Comparison of ENCODE assay signal across 8 cellular contexts in genomic region chr3:12556243-12556722, GRCh38. TPM values are rescaled to one million over a fixed set of nuclear protein-coding genes. Genes with fewer than 3 reads are reported as not detected.
A peak's percentile ranks its signal among the peaks of the same experiment; 100 is the strongest.
DNase-seq lines count a peak whose midpoint lies in the region; ATAC-seq, FAIRE-seq and TF ChIP-seq lines count a peak whose summit lies in the region.

No MANE protein-coding gene starts in this region.

- no peak for TF ChIP-seq CTCF in BE2C (IDR thresholded peaks at IDR 0.05; ENCODE audit: low read depth, low read length)
- no peak for TF ChIP-seq CTCF in bronchial epithelial cell (IDR thresholded peaks at IDR 0.05; ENCODE audit: insufficient read depth, low read length, severe bottlenecking)

- H4K8ac ChIP-seq in mesendoderm (ENCODE audit: low read depth, low read length) = peak overlapping the region; percentile 93

- H3K9ac ChIP-seq in mesendoderm (ENCODE audit: low read length) = peak overlapping the region; percentile 80

- H3K27ac Mint-ChIP-seq in IgD-negative memory B cell = peak overlapping the region; percentile 87 to 94 (median 92)

- H3K23ac ChIP-seq in mesendoderm (ENCODE audit: low read length) = no peak overlapping the region

- H3K4me3 Mint-ChIP-seq in IgD-negative memory B cell = peak overlapping the region; percentile 93 to 95 (median 94)

- H3K4ac ChIP-seq in mesendoderm (ENCODE audit: low read depth, low read length) = no peak overlapping the region

- no peak for DNase-seq in BE2C
- DNase-seq in bronchial epithelial cell (ENCODE audit: low read depth) = no peak
- DNase-seq in mesendoderm = no peak
- DNase-seq in HEK293T (ENCODE audit: extremely low spot score) = no peak
- no peak for DNase-seq in occipital lobe (lab: John Stamatoyannopoulos, UW)
- no peak for DNase-seq in AG08395 (ENCODE audit: low spot score)

- H3K18ac ChIP-seq in mesendoderm (ENCODE audit: low read length) = peak overlapping the region; percentile 61

- no peak overlapping the region for H4K5ac ChIP-seq in mesendoderm (ENCODE audit: low read length)

- H3K4me2 ChIP-seq in mesendoderm (ENCODE audit: low read length) = peak overlapping the region; percentile 82

- H3K4me3 ChIP-seq in BE2C (ENCODE audit: low read depth, low read length) (peak overlapping the region; percentile 68), bronchial epithelial cell (ENCODE audit: low read depth, low read length) (peak overlapping the region; percentile 91), mesendoderm (ENCODE audit: low read length) (peak overlapping the region; percentile 79)

- peak overlapping the region; percentile 87 for H3K56ac ChIP-seq in mesendoderm (ENCODE audit: low read length)

- no peak for ATAC-seq in GM21528 (IDR thresholded peaks at IDR 0.05; ENCODE audit: low FRiP score, unreplicated experiment)

- H3K79me1 ChIP-seq in mesendoderm (ENCODE audit: low read length) = peaks cover 8% of the 10 kb centered on the region

- peaks cover 18% of the 10 kb centered on the region for H3K27me3 Mint-ChIP-seq in IgD-negative memory B cell

- H3K4me1 ChIP-seq in BE2C (no peaks in the 10 kb centered on the region), mesendoderm (ENCODE audit: control insufficient read depth, low read depth, low read length) (peaks cover 2% of the 10 kb centered on the region)

- no CpG with 5 or more reads among the region's 14 CpGs for WGBS in mesendoderm (ENCODE audit: extremely low coverage, insufficient coverage, low lambda C conversion rate)

- H2AK5ac ChIP-seq in mesendoderm (ENCODE audit: low read length) = no peak overlapping the region

- H2BK120ac ChIP-seq in mesendoderm (ENCODE audit: low read depth, low read length) = no peak overlapping the region

- H3K27me3 ChIP-seq in BE2C (no peaks in the 10 kb centered on the region), bronchial epithelial cell (ENCODE audit: control insufficient read depth, insufficient read depth, low read length) (no peaks in the 10 kb centered on the region), mesendoderm (ENCODE audit: insufficient read depth, low read length, poor library complexity) (no peaks in the 10 kb centered on the region)

- H3K36me3 Mint-ChIP-seq in IgD-negative memory B cell = peaks cover 3% of the 10 kb centered on the region

- no peak overlapping the region for H2BK15ac ChIP-seq in mesendoderm (replicated peaks; ENCODE audit: low read depth)

- POLR2A ChIA-PET in HEK293T (lab: Yijun Ruan, JAX) = interaction anchor here (0.9 to 2.1 kb wide), 5 partner anchors 8 to 160 kb away, joined by 3 to 6 read pairs (median 4); partner anchors contain the start of genes RAF1 and TSEN2

- CTCF ChIA-PET in HEK293T (lab: Yijun Ruan, JAX) = no interaction called here

- no peak for FAIRE-seq in bronchial epithelial cell (lab: Jason Lieb, UNC)

- H3K79me2 ChIP-seq in mesendoderm (ENCODE audit: control insufficient read depth, insufficient read depth, low read length) = peaks cover 36% of the 10 kb centered on the region

- peaks cover 0 to 1% (median 0%) of the 10 kb centered on the region in 3 donors for H3K9me3 Mint-ChIP-seq in IgD-negative memory B cell

- no peaks in the 10 kb centered on the region for H3K9me3 ChIP-seq in BE2C

- no peak overlapping the region for H2BK5ac ChIP-seq in mesendoderm (ENCODE audit: low read length)

- no peaks in the 10 kb centered on the region for H3K36me3 ChIP-seq in BE2C
- no peaks in the 10 kb centered on the region for H3K36me3 ChIP-seq in bronchial epithelial cell (ENCODE audit: control insufficient read depth, insufficient read depth, low read length)
- no peaks in the 10 kb centered on the region for H3K36me3 ChIP-seq in mesendoderm (ENCODE audit: control insufficient read depth, insufficient read depth, low read length)

- peaks cover 26 to 51% (median 45%) of the 10 kb centered on the region in 3 donors for H3K4me1 Mint-ChIP-seq in IgD-negative memory B cell

- H3K27ac ChIP-seq in mesendoderm (ENCODE audit: low read depth, low read length) = no peak overlapping the region

TF ChIP-seq in HEK293T, 16 proteins besides CTCF, POLR2A, EP300 and RAD21:
- TF ChIP-seq LEF1 (IDR thresholded peaks at IDR 0.05; ENCODE audit: borderline replicate concordance) (no peak), CTBP1 (IDR thresholded peaks at IDR 0.05; ENCODE audit: borderline replicate concordance) (no peak), ARNT (IDR thresholded peaks at IDR 0.05) (no peak), FOXK2 (IDR thresholded peaks at IDR 0.05) (no peak), BHLHE40 (IDR thresholded peaks at IDR 0.05; ENCODE audit: borderline replicate concordance) (no peak), L3MBTL2 (conservative IDR thresholded peaks at IDR 0.05) (no peak), FOXA1 (IDR thresholded peaks at IDR 0.05) (no peak), ELF4 (IDR thresholded peaks at IDR 0.05) (no peak)

RNA-seq across cellular contexts. Expression of gene MKRN2, which starts 0.6 kb away (rescaled TPM):
- 49.9 TPM for polyA plus RNA-seq in BE2C (2012; ENCODE audit: insufficient read depth, insufficient read length, low read depth)
- 41.0 TPM for polyA plus RNA-seq in IgD-negative memory B cell
- total RNA-seq in bronchial epithelial cell (21.3 and 22.9 TPM in 2 replicates), occipital lobe (33.8 TPM)
- polyA plus RNA-seq in mesendoderm (2013, experiment 1 of 2) = 9.6 TPM
- 9.5 TPM for polyA plus RNA-seq in mesendoderm (2013, experiment 2 of 2)

RNA-seq across cellular contexts. Expression of gene MKRN2OS, which starts 11.0 kb away (rescaled TPM):
- polyA plus RNA-seq in BE2C (2012; ENCODE audit: insufficient read depth, insufficient read length, low read depth) = 0.49 TPM
- polyA plus RNA-seq in IgD-negative memory B cell = not detected
- 2.1 and 3.7 TPM in 2 replicates for total RNA-seq in bronchial epithelial cell
- 0.13 TPM for polyA plus RNA-seq in mesendoderm (2013, experiment 1 of 2)
- polyA plus RNA-seq in mesendoderm (2013, experiment 2 of 2) = 0.04 TPM
- total RNA-seq in occipital lobe = not detected
